In genomic region chr21:36209626-36210171, GRCh38 we compare ENCODE assay signal across 8 cellular contexts. TPM values are rescaled to one million over a fixed set of nuclear protein-coding genes. Genes with fewer than 3 reads are reported as not detected.
A peak's percentile ranks its signal among the peaks of the same experiment; 100 is the strongest.
DNase-seq lines count a peak whose midpoint lies in the region; ATAC-seq and TF ChIP-seq lines count a peak whose summit lies in the region.

No MANE protein-coding gene starts in this region.

- DNase-seq in AG09309 (ENCODE audit: low read depth) (peak; percentile 28), NCI-H2196 (lab: John Stamatoyannopoulos, UW; ENCODE audit: unreplicated experiment) (peak; percentile 80), pons (ENCODE audit: low spot score) (peak; percentile 53)
- DNase-seq in activated CD4-positive, alpha-beta T cell treated with anti-CD3 and anti-CD28 coated beads for 48 hours, result peak; percentile 59

- peak; percentile 72 for ATAC-seq in esophagus mucosa
- ATAC-seq in GM19397 (IDR thresholded peaks at IDR 0.05; ENCODE audit: unreplicated experiment), result no peak
- ATAC-seq in HG02870 (IDR thresholded peaks at IDR 0.05; ENCODE audit: unreplicated experiment), result no peak

- H3K4me3 ChIP-seq in AG09309 (ENCODE audit: control insufficient read depth, low read depth, low read length) (no peak overlapping the region), GM12875 (ENCODE audit: low read depth, low read length) (no peak overlapping the region)

- TF ChIP-seq CTCF in AG09309 (IDR thresholded peaks at IDR 0.05; ENCODE audit: control insufficient read depth, insufficient read depth, low read depth, low read length, missing control alignments) (peak; percentile 71), GM12875 (IDR thresholded peaks at IDR 0.05; ENCODE audit: borderline replicate concordance, insufficient read depth, low read depth, low read length) (peak; percentile 52; the same call in 1 of the 2 replicates)

RNA-seq across cellular contexts. Expression of gene DOP1B, which starts 53.1 kb away (rescaled TPM):
- total RNA-seq in esophagus mucosa, result 23.8 TPM

Comparison
In these comparisons a context has a peak if more than half of its experiments do, and no peak if none do; other contexts are left out.
1. DNase-seq: peak in every context shown above with its lines; median percentile 80 in NCI-H2196; 59 in activated CD4-positive, alpha-beta T cell treated with anti-CD3 and anti-CD28 coated beads for 48 hours; 53 in pons; 28 in AG09309.